Comparison of ENCODE assay signal across 8 cellular contexts in the genomic region with DNA sequence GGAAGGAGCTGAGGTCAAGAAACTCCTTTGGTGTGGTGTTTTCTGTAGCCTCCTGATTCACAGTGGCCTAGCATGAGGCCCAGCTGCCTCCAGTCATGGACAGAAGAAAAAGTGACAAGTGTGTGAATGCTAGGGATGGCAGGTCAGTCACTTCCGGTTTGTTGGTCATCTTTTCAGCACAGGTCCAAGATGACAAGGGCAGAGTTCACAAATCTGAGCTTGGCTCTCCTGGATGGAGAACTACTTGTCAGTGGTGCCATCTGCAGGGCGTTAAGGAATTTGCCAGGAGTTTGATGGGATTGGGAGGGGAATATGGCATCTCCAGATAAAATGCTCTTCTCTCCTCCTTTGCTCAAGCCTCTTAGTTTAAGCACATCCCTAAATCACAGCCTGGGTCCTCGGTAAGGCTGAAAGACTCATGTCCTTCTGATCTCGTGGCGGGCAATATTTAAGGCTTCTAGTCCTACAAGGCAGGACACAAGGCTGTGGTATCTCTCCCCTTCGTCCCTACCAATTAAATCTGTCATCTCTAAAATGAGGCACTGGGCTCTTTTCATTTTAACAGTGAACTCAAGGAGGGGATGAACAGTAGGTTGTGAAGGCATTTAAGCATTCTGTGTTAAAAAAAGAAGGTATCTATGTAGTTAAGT. TPM values are rescaled to one million over a fixed set of nuclear protein-coding genes. Genes with fewer than 3 reads are reported as not detected.
DNase-seq lines count a peak whose midpoint lies in the region; ATAC-seq and TF ChIP-seq lines count a peak whose summit lies in the region.

No MANE protein-coding gene starts in this region.

- no peak for TF ChIP-seq POLR2A in stomach (IDR thresholded peaks at IDR 0.05)

- H3K27me3 ChIP-seq in MG63 = no peaks in the 10 kb centered on the region
- H3K27me3 ChIP-seq in stomach = no peaks in the 10 kb centered on the region

- H3K9me3 ChIP-seq in MG63 (no peaks in the 10 kb centered on the region), stomach (no peaks in the 10 kb centered on the region)

- no peaks in the 10 kb centered on the region for H3K4me1 ChIP-seq in stomach

- TF ChIP-seq CTCF in stomach (IDR thresholded peaks at IDR 0.05) = peak in 4 of 7 experiments; percentile 29 to 50 (median 40)

- DNase-seq in DMS 273 (lab: John Stamatoyannopoulos, UW; ENCODE audit: unreplicated experiment) (peak; percentile 65), MG63 (peak; percentile 47), amygdala (lab: John Stamatoyannopoulos, UW) (peak in 29 of 56 donors; percentile 6 to 66 (median 26)), hippocampal formation (lab: John Stamatoyannopoulos, UW) (peak; percentile 22 to 54), stomach (peak; percentile 45), T-helper 9 cell (no peak)

- ATAC-seq in GM21737 (IDR thresholded peaks at IDR 0.05; ENCODE audit: unreplicated experiment) (no peak), GM19463 (IDR thresholded peaks at IDR 0.05; ENCODE audit: unreplicated experiment) (no peak)

- TF ChIP-seq EP300 in stomach (IDR thresholded peaks at IDR 0.05) = no peak

- no peak overlapping the region for H3K27ac ChIP-seq in stomach

- H3K36me3 ChIP-seq in MG63 (no peaks in the 10 kb centered on the region), stomach (no peaks in the 10 kb centered on the region)

- 29 to 35% (median 34%) methylated on average over 6 of the region's 6 CpGs for WGBS in stomach, 5 donors

- intact Hi-C loops in stomach (cut with DNase I; ENCODE audit: low total_unique reads) = loop anchor here (10.0 kb wide), 1 partner anchor 56 kb away; a partner anchor contains a TSS

- H3K4me3 ChIP-seq in MG63 = no peak overlapping the region
- H3K4me3 ChIP-seq in stomach = no peak overlapping the region

RNA-seq across cellular contexts. Expression of a gene that starts 10.0 kb away (rescaled TPM):
- 2,940 and 4,183 TPM in 2 replicates for total RNA-seq in MG63 (2014; rRNA removed; shearing (Covaris generic); ENCODE audit: low replicate concordance)
- 100 to 1,000 TPM; 205 to 529 (median 339) TPM for total RNA-seq in stomach
- 100 to 1,000 TPM; 436 to 710 (median 468) TPM for polyA plus RNA-seq in stomach

RNA-seq across cellular contexts. Expression of a gene that starts 10.5 kb away (rescaled TPM):
- 20.5 and 28.4 TPM in 2 replicates for total RNA-seq in MG63 (2014; rRNA removed; shearing (Covaris generic); ENCODE audit: low replicate concordance)
- total RNA-seq in stomach = 10 to 100 TPM; 11.2 to 61.4 (median 54.9) TPM
- 10 to 100 TPM in 1 of 3 donors, 1 to 10 TPM in 2; 6.8 to 40.4 (median 7.8) TPM for polyA plus RNA-seq in stomach

RNA-seq across cellular contexts. Expression of a gene that starts 26.6 kb away (rescaled TPM):
- total RNA-seq in MG63 (2014; rRNA removed; shearing (Covaris generic); ENCODE audit: low replicate concordance) = not detected in 2 replicates
- 1 to 10 TPM in 1 of 5 donors, under 1 TPM in 2, not detected in 2; 0.29 to 1.1 (median 0.58) TPM for total RNA-seq in stomach
- polyA plus RNA-seq in stomach = under 1 TPM; 0.10 to 0.15 (median 0.12) TPM

RNA-seq across cellular contexts. Expression of a gene that starts 51.4 kb away (rescaled TPM):
- 0.16 TPM in 1 of 2 replicates, not detected in the other for total RNA-seq in MG63 (2014; rRNA removed; shearing (Covaris generic); ENCODE audit: low replicate concordance)
- not detected for total RNA-seq in stomach
- 1 to 10 TPM in 1 of 3 donors, under 1 TPM in 1, not detected in 1; 0.75 to 1.0 TPM for polyA plus RNA-seq in stomach
